ENCODE assay signal across 21 cellular contexts in the genomic region with DNA sequence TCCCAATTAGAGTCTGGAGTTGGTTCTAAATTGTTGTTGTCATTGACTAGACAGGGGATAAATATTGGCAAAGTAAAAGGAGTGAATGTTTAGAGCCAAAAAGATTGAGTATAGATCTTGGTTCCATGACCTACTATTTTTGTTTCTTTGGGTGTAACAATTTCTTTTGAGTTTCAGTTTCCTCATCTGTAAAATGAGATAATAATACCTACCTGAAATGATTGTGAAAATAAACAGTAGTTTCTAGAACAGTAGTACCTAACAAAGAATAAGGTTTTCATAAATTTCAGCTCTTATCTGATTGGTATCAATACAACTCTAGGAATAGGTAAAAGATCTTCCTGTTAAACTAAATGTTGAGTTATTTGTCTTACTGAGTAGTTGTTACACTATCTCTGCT. TPM values are rescaled to one million over a fixed set of nuclear protein-coding genes. Genes with fewer than 3 reads are reported as not detected.
A peak's percentile ranks its signal among the peaks of the same experiment; 100 is the strongest.
DNase-seq lines count a peak whose midpoint lies in the region; ATAC-seq and TF ChIP-seq lines count a peak whose summit lies in the region.
"Had no signal": no experiment of that assay in that cellular context is flagged by ENCODE, and none has a peak within 500 bp of the region (broad histone marks: within the 10 kb centered on the region; RNA-seq: fewer than 3 reads in every experiment).

No MANE protein-coding gene starts in this region.

- POLR2A ChIA-PET in WTC11 (lab: Charles Lee) = no interaction called here

- no peaks in the 10 kb centered on the region for H3K27me3 Mint-ChIP-seq in activated naive CD8-positive, alpha-beta T cell
- no peaks in the 10 kb centered on the region for H3K27me3 Mint-ChIP-seq in activated naive CD8-positive, alpha-beta T cell treated with anti-CD3 and anti-CD28 coated beads for 36 hours
- H3K27me3 Mint-ChIP-seq in WTC11 (ENCODE audit: low read depth) = no peaks in the 10 kb centered on the region
- no peaks in the 10 kb centered on the region for H3K27me3 Mint-ChIP-seq in stimulated activated memory B cell treated with anti-CD40 and anti-IgM and Interleukin-4, amounts not matched to agents 10 μg/mL and 1 μg/mL and 100 μg/mL, for 72 hours
- H3K27me3 Mint-ChIP-seq: T-cell had no signal

- ATAC-seq in HG03095 (IDR thresholded peaks at IDR 0.05; ENCODE audit: unreplicated experiment) (peak; percentile 41), WTC11 (no peak), right cardiac atrium (no peak)
- ATAC-seq in stimulated activated memory B cell treated with anti-CD40 and anti-IgM and Interleukin-4, amounts not matched to agents 10 μg/mL and 1 μg/mL and 100 μg/mL, for 72 hours = no peak
- ATAC-seq: CD8-positive, alpha-beta T cell; T-cell had no signal

- H3K4me3 Mint-ChIP-seq in activated naive CD8-positive, alpha-beta T cell = no peak overlapping the region
- no peak overlapping the region for H3K4me3 Mint-ChIP-seq in activated naive CD8-positive, alpha-beta T cell treated with anti-CD3 and anti-CD28 coated beads for 36 hours
- H3K4me3 Mint-ChIP-seq in WTC11 = no peak overlapping the region
- no peak overlapping the region for H3K4me3 Mint-ChIP-seq in stimulated activated memory B cell treated with anti-CD40 and anti-IgM and Interleukin-4, amounts not matched to agents 10 μg/mL and 1 μg/mL and 100 μg/mL, for 72 hours
- H3K4me3 Mint-ChIP-seq: CD8-positive, alpha-beta T cell; T-cell had no signal

- H3K9me3 Mint-ChIP-seq in activated naive CD8-positive, alpha-beta T cell (ENCODE audit: low read depth) = no peaks in the 10 kb centered on the region
- H3K9me3 Mint-ChIP-seq in activated naive CD8-positive, alpha-beta T cell treated with anti-CD3 and anti-CD28 coated beads for 36 hours = no peaks in the 10 kb centered on the region
- no peaks in the 10 kb centered on the region for H3K9me3 Mint-ChIP-seq in WTC11
- H3K9me3 Mint-ChIP-seq in stimulated activated memory B cell treated with anti-CD40 and anti-IgM and Interleukin-4, amounts not matched to agents 10 μg/mL and 1 μg/mL and 100 μg/mL, for 72 hours = no peaks in the 10 kb centered on the region
- H3K9me3 Mint-ChIP-seq: CD8-positive, alpha-beta T cell; T-cell had no signal

- no peaks in the 10 kb centered on the region for H3K9me3 ChIP-seq in right cardiac atrium (ENCODE audit: control insufficient read depth, low read length)
- H3K9me3 ChIP-seq: SJCRH30 had no signal

- DNase-seq in activated naive CD8-positive, alpha-beta T cell treated with anti-CD3 and anti-CD28 coated beads for 36 hours = no peak
- DNase-seq in WTC11 (ENCODE audit: low spot score) (no peak), GDM1 (lab: John Stamatoyannopoulos, UW) (no peak), right cardiac atrium (no peak)
- DNase-seq: AML-193; C1 segment of cervical spinal cord; CD8-positive, alpha-beta T cell; H7; KBM-7; NCI-H1092 treated with DMSO at 0.1 percent for 48 hours; NCI-H1436 treated with DMSO at 0.1 percent for 48 hours; NCI-H2029; NCI-H226; NCI-H510A treated with DMSO at 0.1 percent for 48 hours; NCI-H774; SJCRH30; T-cell had no signal

- intact Hi-C loops in right cardiac atrium (cut with DNase I) = no loop called here

- TF ChIP-seq CTCF in WTC11 (IDR thresholded peaks at IDR 0.05) = no peak

- peaks cover 6% of the 10 kb centered on the region for H3K4me1 Mint-ChIP-seq in activated naive CD8-positive, alpha-beta T cell (ENCODE audit: low read depth)
- H3K4me1 Mint-ChIP-seq in activated naive CD8-positive, alpha-beta T cell treated with anti-CD3 and anti-CD28 coated beads for 36 hours = peaks cover 9% of the 10 kb centered on the region
- peaks cover 18% of the 10 kb centered on the region for H3K4me1 Mint-ChIP-seq in WTC11
- peaks cover 5% of the 10 kb centered on the region for H3K4me1 Mint-ChIP-seq in stimulated activated memory B cell treated with anti-CD40 and anti-IgM and Interleukin-4, amounts not matched to agents 10 μg/mL and 1 μg/mL and 100 μg/mL, for 72 hours

- peak overlapping the region; percentile 11 for H3K27ac Mint-ChIP-seq in activated naive CD8-positive, alpha-beta T cell
- no peak overlapping the region for H3K27ac Mint-ChIP-seq in activated naive CD8-positive, alpha-beta T cell treated with anti-CD3 and anti-CD28 coated beads for 36 hours
- 0 out of 2 replicates have a peak overlapping the region, but pooled peaks have one; percentile 67 for H3K27ac Mint-ChIP-seq in WTC11
- H3K27ac Mint-ChIP-seq in stimulated activated memory B cell treated with anti-CD40 and anti-IgM and Interleukin-4, amounts not matched to agents 10 μg/mL and 1 μg/mL and 100 μg/mL, for 72 hours = no peak overlapping the region
- H3K27ac Mint-ChIP-seq: CD8-positive, alpha-beta T cell; T-cell had no signal

- no peaks in the 10 kb centered on the region for H3K27me3 ChIP-seq in right cardiac atrium (ENCODE audit: control insufficient read depth, insufficient read depth)
- H3K27me3 ChIP-seq: SJCRH30 had no signal

- H3K4me1 ChIP-seq in right cardiac atrium (ENCODE audit: control insufficient read depth, insufficient read depth, low read length) = no peaks in the 10 kb centered on the region

- H3K4me3 ChIP-seq in right cardiac atrium (ENCODE audit: low read length) = no peak overlapping the region
- H3K4me3 ChIP-seq: SJCRH30 had no signal

- no peak overlapping the region for H3K27ac ChIP-seq in right cardiac atrium (ENCODE audit: low read length)
- H3K27ac ChIP-seq: HL-60, SJCRH30 had no signal

- peaks cover 26% of the 10 kb centered on the region for H3K36me3 Mint-ChIP-seq in activated naive CD8-positive, alpha-beta T cell
- peaks cover 37% of the 10 kb centered on the region for H3K36me3 Mint-ChIP-seq in activated naive CD8-positive, alpha-beta T cell treated with anti-CD3 and anti-CD28 coated beads for 36 hours
- peaks cover 13% of the 10 kb centered on the region for H3K36me3 Mint-ChIP-seq in WTC11
- H3K36me3 Mint-ChIP-seq in stimulated activated memory B cell treated with anti-CD40 and anti-IgM and Interleukin-4, amounts not matched to agents 10 μg/mL and 1 μg/mL and 100 μg/mL, for 72 hours = peaks cover 45% of the 10 kb centered on the region

- CTCF ChIA-PET in WTC11 (lab: Charles Lee) = no interaction called here

TF ChIP-seq in WTC11, 78 proteins besides CTCF, POLR2A, EP300 and RAD21 (continues in another document):
- no peak for TF ChIP-seq NR1H2 (CRISPR knock-in tag; IDR thresholded peaks at IDR 0.05)
- no peak for TF ChIP-seq PRRX2 (CRISPR knock-in tag; IDR thresholded peaks at IDR 0.05)
- no peak for TF ChIP-seq SOX15 (CRISPR knock-in tag; IDR thresholded peaks at IDR 0.05)
- TF ChIP-seq ZNF138 (CRISPR knock-in tag; conservative IDR thresholded peaks at IDR 0.05) = no peak
- TF ChIP-seq NR3C1 (CRISPR knock-in tag; conservative IDR thresholded peaks at IDR 0.05; ENCODE audit: low read depth) = no peak
- TF ChIP-seq SMAD3 (CRISPR knock-in tag; IDR thresholded peaks at IDR 0.05; ENCODE audit: borderline replicate concordance) = no peak
- TF ChIP-seq NFYB (CRISPR knock-in tag; conservative IDR thresholded peaks at IDR 0.05; ENCODE audit: low read depth) = no peak
- no peak for TF ChIP-seq ERG (CRISPR knock-in tag; IDR thresholded peaks at IDR 0.05)
- TF ChIP-seq, protein P1, sequence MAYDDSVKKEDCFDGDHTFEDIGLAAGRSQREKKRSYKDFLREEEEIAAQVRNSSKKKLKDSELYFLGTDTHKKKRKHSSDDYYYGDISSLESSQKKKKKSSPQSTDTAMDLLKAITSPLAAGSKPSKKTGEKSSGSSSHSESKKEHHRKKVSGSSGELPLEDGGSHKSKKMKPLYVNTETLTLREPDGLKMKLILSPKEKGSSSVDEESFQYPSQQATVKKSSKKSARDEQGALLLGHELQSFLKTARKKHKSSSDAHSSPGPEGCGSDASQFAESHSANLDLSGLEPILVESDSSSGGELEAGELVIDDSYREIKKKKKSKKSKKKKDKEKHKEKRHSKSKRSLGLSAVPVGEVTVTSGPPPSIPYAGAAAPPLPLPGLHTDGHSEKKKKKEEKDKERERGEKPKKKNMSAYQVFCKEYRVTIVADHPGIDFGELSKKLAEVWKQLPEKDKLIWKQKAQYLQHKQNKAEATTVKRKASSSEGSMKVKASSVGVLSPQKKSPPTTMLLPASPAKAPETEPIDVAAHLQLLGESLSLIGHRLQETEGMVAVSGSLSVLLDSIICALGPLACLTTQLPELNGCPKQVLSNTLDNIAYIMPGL (CRISPR knock-in tag; IDR thresholded peaks at IDR 0.05) = no peak
- no peak for TF ChIP-seq PREB (CRISPR knock-in tag; IDR thresholded peaks at IDR 0.05; ENCODE audit: borderline replicate concordance)

RNA-seq across cellular contexts. Expression of gene PMS1, which starts 56.8 kb away (rescaled TPM):
- total RNA-seq in activated naive CD8-positive, alpha-beta T cell treated with anti-CD3 and anti-CD28 coated beads for 36 hours = 10 to 100 TPM; 41.8 to 48.8 TPM
- total RNA-seq in WTC11 (2021) (49.8 to 74.5 TPM (median 69.5 TPM) in 3 replicates), right cardiac atrium (10 to 100 TPM; 15.3 to 20.8 (median 17.7) TPM)
- polyA plus RNA-seq in right cardiac atrium = 7.3 TPM

RNA-seq across cellular contexts. Expression of gene ORMDL1, which starts 56.9 kb away (rescaled TPM):
- 10 to 100 TPM; 60.5 to 64.1 TPM for total RNA-seq in activated naive CD8-positive, alpha-beta T cell treated with anti-CD3 and anti-CD28 coated beads for 36 hours
- total RNA-seq in WTC11 (2021) = 38.4 to 40.1 TPM (median 39.9 TPM) in 3 replicates
- total RNA-seq in right cardiac atrium = 10 to 100 TPM; 30.3 to 44.6 (median 35.2) TPM
- 43.3 TPM for polyA plus RNA-seq in right cardiac atrium

Comparison
In these comparisons a context has a peak if more than half of its experiments do, and no peak if none do; other contexts are left out.
1. H3K27ac Mint-ChIP-seq: peak in activated naive CD8-positive, alpha-beta T cell (single experiment) and WTC11 (single experiment); none in activated naive CD8-positive, alpha-beta T cell treated with anti-CD3 and anti-CD28 coated beads for 36 hours (single experiment) and stimulated activated memory B cell treated with anti-CD40 and anti-IgM and Interleukin-4, amounts not matched to agents 10 μg/mL and 1 μg/mL and 100 μg/mL, for 72 hours (single experiment).